ENCODE assay signal across 8 cellular contexts in the genomic region with DNA sequence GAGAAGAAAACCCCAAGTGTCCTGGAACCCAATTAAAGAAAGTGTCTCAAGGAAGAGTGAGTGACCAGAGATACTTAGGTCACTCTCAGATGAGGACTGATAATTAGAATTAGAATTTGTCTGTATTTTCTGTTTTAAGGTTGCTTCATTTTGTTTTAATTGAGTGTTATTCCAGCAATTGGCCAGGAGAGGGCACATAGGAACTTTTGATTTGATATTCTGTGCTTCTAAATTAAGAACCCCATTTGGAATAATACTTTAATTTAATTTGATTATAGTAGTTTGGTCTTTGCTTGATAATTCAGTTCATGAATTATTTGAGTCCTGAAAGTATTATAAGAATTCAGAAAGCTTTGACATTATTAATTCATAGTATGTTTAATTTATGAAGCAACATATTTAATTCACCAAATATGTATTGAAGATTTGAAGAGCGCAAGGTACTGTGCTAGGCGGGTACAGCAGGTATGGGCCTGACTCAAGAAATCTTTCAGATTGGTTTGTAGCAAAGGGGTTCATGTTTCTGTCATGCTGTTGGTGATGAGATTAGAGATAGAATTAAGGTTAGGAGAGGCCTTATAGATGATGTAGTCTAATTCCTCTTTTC. TPM values are rescaled to one million over a fixed set of nuclear protein-coding genes. Genes with fewer than 3 reads are reported as not detected.
A peak's percentile ranks its signal among the peaks of the same experiment; 100 is the strongest.
DNase-seq lines count a peak whose midpoint lies in the region; ATAC-seq and TF ChIP-seq lines count a peak whose summit lies in the region.

No MANE protein-coding gene starts in this region.

- no peak overlapping the region for H3K27ac Mint-ChIP-seq in MCF 10A (ENCODE audit: low read depth, unreplicated experiment)

- H3K36me3 Mint-ChIP-seq in MCF 10A (ENCODE audit: insufficient read depth, unreplicated experiment) = peaks cover 9% of the 10 kb centered on the region

- no TSS peak for BruUV-seq in MCF 10A (replicated peaks; lab: Mats Ljungman, UMichigan)

- TF ChIP-seq CTCF in HFF-Myc (IDR thresholded peaks at IDR 0.05; ENCODE audit: low read depth, low read length, missing control alignments) (peak; percentile 38), MCF 10A (IDR thresholded peaks at IDR 0.05; ENCODE audit: unreplicated experiment) (peak; percentile 56), mucosa of descending colon (IDR thresholded peaks at IDR 0.05) (peak; percentile 46)

- H3K4me1 ChIP-seq in mucosa of descending colon (ENCODE audit: low read depth) = peaks cover 15% of the 10 kb centered on the region

- no peak overlapping the region for H3K4me3 ChIP-seq in HFF-Myc (replicated peaks; ENCODE audit: low read depth, low read length)
- H3K4me3 ChIP-seq in mucosa of descending colon = no peak overlapping the region

- peaks cover 28% of the 10 kb centered on the region for H3K4me1 Mint-ChIP-seq in MCF 10A (ENCODE audit: insufficient read depth, unreplicated experiment)

- DNase-seq in CD1c-positive myeloid dendritic cell (ENCODE audit: extremely low spot score) (peak; percentile 36), HFF-Myc (ENCODE audit: extremely low read depth, low read depth) (no peak), MCF 10A (ENCODE audit: unreplicated experiment) (peak; percentile 50), mucosa of descending colon (no peak), OCI-M2 (lab: John Stamatoyannopoulos, UW; ENCODE audit: unreplicated experiment) (no peak), NCI-H510A (lab: John Stamatoyannopoulos, UW) (no peak)

- intact Hi-C loops in MCF 10A (cut with micrococcal nuclease) = loop anchor here (1.0 kb wide), 4 partner anchors 59 to 295 kb away; no protein-coding TSS in a partner anchor
- intact Hi-C loops in mucosa of descending colon (cut with DNase I, micrococcal nuclease) = no loop called here

- POLR2A ChIA-PET in MCF 10A (lab: Yijun Ruan, JAX) = interaction anchor here (0.5 kb wide), 1 partner anchor 323 kb away, joined by 3 read pairs; no protein-coding TSS in a partner anchor

- ATAC-seq in mucosa of descending colon (no peak), HG03039 (IDR thresholded peaks at IDR 0.05; ENCODE audit: unreplicated experiment) (no peak), HG02981 (IDR thresholded peaks at IDR 0.05; ENCODE audit: unreplicated experiment) (no peak)

- no peaks in the 10 kb centered on the region for H3K9me3 Mint-ChIP-seq in MCF 10A (ENCODE audit: unreplicated experiment)

- no peak overlapping the region for H3K4me3 Mint-ChIP-seq in MCF 10A (ENCODE audit: unreplicated experiment)

- H3K36me3 ChIP-seq in mucosa of descending colon (ENCODE audit: low read depth) = no peaks in the 10 kb centered on the region

- no peaks in the 10 kb centered on the region for H3K9me3 ChIP-seq in mucosa of descending colon

- CTCF ChIA-PET in MCF 10A (lab: Yijun Ruan, JAX) = interaction anchor here (0.6 to 6.0 kb wide), 26 partner anchors 12 to 1936 kb away, joined by 3 to 39 read pairs (median 3); no protein-coding TSS in a partner anchor

- H3K27me3 Mint-ChIP-seq in MCF 10A (ENCODE audit: insufficient read depth, unreplicated experiment) = no peaks in the 10 kb centered on the region

RNA-seq across cellular contexts. Expression of a gene that starts 4.9 kb away (rescaled TPM):
- total RNA-seq in MCF 10A (2022) = 123 and 127 TPM in 2 replicates
- 10 to 100 TPM; 30.0 to 50.9 (median 36.0) TPM for total RNA-seq in mucosa of descending colon

RNA-seq across cellular contexts. Expression of a gene that starts 7.8 kb away (rescaled TPM):
- total RNA-seq in MCF 10A (2022) (25.1 and 34.5 TPM in 2 replicates), mucosa of descending colon (10 to 100 TPM in 1 of 3 donors, 1 to 10 TPM in 2; 6.8 to 15.5 (median 9.3) TPM)

Comparison
In these comparisons a context has a peak if more than half of its experiments do, and no peak if none do; other contexts are left out.
1. DNase-seq: peak in CD1c-positive myeloid dendritic cell (single experiment) and MCF 10A (single experiment); none in HFF-Myc (single experiment), mucosa of descending colon (0 of 3), OCI-M2 (single experiment) and NCI-H510A (single experiment).
2. Peak in every context shown above with its lines, with median percentiles within 50 percentile points of each other: CTCF ChIP-seq.